11 cellular contexts compared by ENCODE assay signal in genomic region chr6:88062376-88062775, GRCh38. TPM values are rescaled to one million over a fixed set of nuclear protein-coding genes. Genes with fewer than 3 reads are reported as not detected.
"Had no signal": no experiment of that assay in that cellular context is flagged by ENCODE, and none has a peak within 500 bp of the region (broad histone marks: within the 10 kb centered on the region; RNA-seq: fewer than 3 reads in every experiment).

No MANE protein-coding gene starts in this region.

- FAIRE-seq: HTR-8/SVneo, K562 had no signal

- H3K4me3 Mint-ChIP-seq: HFFc6 had no signal

- H3K9me3 Mint-ChIP-seq: HFFc6 had no signal

- H3K4me1 ChIP-seq: HAP-1 had no signal

- H3K9me3 ChIP-seq: HAP-1 had no signal

- ATAC-seq: HCT116, K562 had no signal

- H3K36me3 ChIP-seq: HAP-1 had no signal

- DNase-seq: GM23248, GOT3, H7, HFFc6, IMR-90 had no signal

- H3K27ac Mint-ChIP-seq: HFFc6 had no signal

- H3K4me3 ChIP-seq: GM23248, HAP-1, K562 had no signal

RNA-seq across cellular contexts. Expression of gene SPACA1, which starts 14.7 kb away (rescaled TPM):
- total RNA-seq: GM23248, H4, H7, HFFc6, HT-29, IMR-90, K562 had no signal
- polyA plus RNA-seq: GM23248, IMR-90, K562 had no signal
